8 cellular contexts compared by ENCODE assay signal in genomic region chrX:49106930-49107329, GRCh38. TPM values are rescaled to one million over a fixed set of nuclear protein-coding genes. Genes with fewer than 3 reads are reported as not detected.
DNase-seq lines count a peak whose midpoint lies in the region; ATAC-seq, FAIRE-seq and TF ChIP-seq lines count a peak whose summit lies in the region.

No MANE protein-coding gene starts in this region.

- H3K9me2 ChIP-seq in DOHH2 (replicated peaks; ENCODE audit: control insufficient read depth, low read length): no peaks in the 10 kb centered on the region

- H3K36me3 ChIP-seq in DOHH2 (ENCODE audit: control insufficient read depth, low read length): peaks cover 4% of the 10 kb centered on the region; the same call in 1 of the 2 replicates
- no peaks in the 10 kb centered on the region for H3K36me3 ChIP-seq in astrocyte (ENCODE audit: insufficient read depth, low read length)
- H3K36me3 ChIP-seq in aorta (ENCODE audit: control insufficient read depth in 1 of 2, insufficient read depth in 2 of 2, low read length in 1 of 2): peaks cover 0 to 2% of the 10 kb centered on the region in 2 donors

- peaks cover 2% of the 10 kb centered on the region for H3K36me3 Mint-ChIP-seq in astrocyte (ENCODE audit: low read depth, unreplicated experiment)
- H3K36me3 Mint-ChIP-seq in natural killer cell treated with Interleukin-12 subunit alpha and Interleukin-12 subunit beta and Interleukin-15 and Interleukin-18, amount 100 ng/mL, for 72 hours: peaks cover 5% of the 10 kb centered on the region

- H3F3A ChIP-seq in DOHH2 (ENCODE audit: control insufficient read depth, insufficient read depth): no peaks in the 10 kb centered on the region

- no peaks in the 10 kb centered on the region for H4K20me1 ChIP-seq in DOHH2 (ENCODE audit: control insufficient read depth, insufficient read depth, low read depth, low read length)
- no peaks in the 10 kb centered on the region for H4K20me1 ChIP-seq in astrocyte (ENCODE audit: insufficient read depth, low read length)

- H3K27me3 ChIP-seq in DOHH2 (ENCODE audit: control insufficient read depth, low read length): no peaks in the 10 kb centered on the region
- no peaks in the 10 kb centered on the region for H3K27me3 ChIP-seq in astrocyte (ENCODE audit: insufficient read depth, low read length)
- no peaks in the 10 kb centered on the region for H3K27me3 ChIP-seq in aorta (ENCODE audit: control insufficient read depth in 1 of 2, insufficient read depth in 2 of 2, low read length in 1 of 2)

- H3K79me2 ChIP-seq in DOHH2 (ENCODE audit: control insufficient read depth, low read length): no peaks in the 10 kb centered on the region
- no peaks in the 10 kb centered on the region for H3K79me2 ChIP-seq in astrocyte (ENCODE audit: insufficient read depth, low read length)

- H3K27ac Mint-ChIP-seq in astrocyte (ENCODE audit: unreplicated experiment): no peak overlapping the region
- H3K27ac Mint-ChIP-seq in natural killer cell treated with Interleukin-12 subunit alpha and Interleukin-12 subunit beta and Interleukin-15 and Interleukin-18, amount 100 ng/mL, for 72 hours: no peak overlapping the region

- DNase-seq in HuH-7 (ENCODE audit: low spot score) (peak; percentile 50), astrocyte (ENCODE audit: low read depth) (peak; percentile 26), islet precursor cell (peak; percentile 68), aorta (no peak)
- no peak for DNase-seq in natural killer cell treated with Interleukin-12 subunit alpha and Interleukin-12 subunit beta and Interleukin-15 and Interleukin-18, amount 100 ng/mL, for 72 hours (ENCODE audit: low spot score)
- no peak for DNase-seq in activated CD8-positive, alpha-beta memory T cell treated with anti-CD3 and anti-CD28 coated beads, Interleukin-2, amount 50 U/mL, for 48 hours

- H3K4me1 Mint-ChIP-seq in astrocyte (ENCODE audit: low read depth, unreplicated experiment): no peaks in the 10 kb centered on the region
- peaks cover 0 to 4% of the 10 kb centered on the region in 2 donors for H3K4me1 Mint-ChIP-seq in natural killer cell treated with Interleukin-12 subunit alpha and Interleukin-12 subunit beta and Interleukin-15 and Interleukin-18, amount 100 ng/mL, for 72 hours (ENCODE audit: low read depth in 2 of 2)

- H3K27ac ChIP-seq in DOHH2 (ENCODE audit: low read depth, low read length): no peak overlapping the region
- no peak overlapping the region for H3K27ac ChIP-seq in astrocyte (ENCODE audit: low read depth, low read length)
- no peak overlapping the region for H3K27ac ChIP-seq in aorta (ENCODE audit: low read depth in 1 of 2, low read length in 2 of 2)

- no peak overlapping the region for H2AFZ ChIP-seq in astrocyte (ENCODE audit: low read depth, low read length)

- 24 to 39% methylated on average over 7 of the region's 7 CpGs for WGBS in aorta, 2 donors

- no peak overlapping the region for H3K4me3 Mint-ChIP-seq in astrocyte (ENCODE audit: unreplicated experiment)
- no peak overlapping the region for H3K4me3 Mint-ChIP-seq in natural killer cell treated with Interleukin-12 subunit alpha and Interleukin-12 subunit beta and Interleukin-15 and Interleukin-18, amount 100 ng/mL, for 72 hours

- H3K4me1 ChIP-seq in DOHH2 (ENCODE audit: control insufficient read depth, low read length) (peaks cover 2% of the 10 kb centered on the region), astrocyte (ENCODE audit: insufficient read depth, low read length) (no peaks in the 10 kb centered on the region), aorta (ENCODE audit: control insufficient read depth in 1 of 2, insufficient read depth in 2 of 2, low read length in 2 of 2) (no peaks in the 10 kb centered on the region)

- intact Hi-C loops in aorta (cut with DNase I): no loop called here

- H3K4me3 ChIP-seq in DOHH2 (ENCODE audit: low read length) (no peak overlapping the region), astrocyte (ENCODE audit: insufficient read depth, low read depth, low read length) (no peak overlapping the region), aorta (ENCODE audit: low read length in 2 of 2) (no peak overlapping the region)

- FAIRE-seq in astrocyte (lab: Jason Lieb, UNC): no peak

- ATAC-seq in aorta (ENCODE audit: low FRiP score): peak; percentile 53
- no peak for ATAC-seq in natural killer cell treated with Interleukin-12 subunit alpha and Interleukin-12 subunit beta and Interleukin-15 and Interleukin-18, amount 100 ng/mL, for 72 hours
- ATAC-seq in GM19328 (IDR thresholded peaks at IDR 0.05; ENCODE audit: unreplicated experiment): no peak

- TF ChIP-seq CTCF in DOHH2 (IDR thresholded peaks at IDR 0.05; ENCODE audit: low read depth, low read length, poor library complexity, severe bottlenecking) (peak; percentile 27), astrocyte (IDR thresholded peaks at IDR 0.05; ENCODE audit: insufficient read depth, low read depth, low read length) (peak; percentile 52)

- H3K27me3 Mint-ChIP-seq in astrocyte (ENCODE audit: low read depth, unreplicated experiment): no peaks in the 10 kb centered on the region
- no peaks in the 10 kb centered on the region for H3K27me3 Mint-ChIP-seq in natural killer cell treated with Interleukin-12 subunit alpha and Interleukin-12 subunit beta and Interleukin-15 and Interleukin-18, amount 100 ng/mL, for 72 hours

- H3K4me2 ChIP-seq in DOHH2 (ENCODE audit: low read length) (no peak overlapping the region), astrocyte (ENCODE audit: low read length) (no peak overlapping the region)

- H3K9me3 Mint-ChIP-seq in astrocyte (ENCODE audit: unreplicated experiment): no peaks in the 10 kb centered on the region
- H3K9me3 Mint-ChIP-seq in natural killer cell treated with Interleukin-12 subunit alpha and Interleukin-12 subunit beta and Interleukin-15 and Interleukin-18, amount 100 ng/mL, for 72 hours: no peaks in the 10 kb centered on the region

- no peak overlapping the region for H3K9ac ChIP-seq in astrocyte (ENCODE audit: low read length)

- H3K9me3 ChIP-seq in DOHH2 (ENCODE audit: control insufficient read depth, insufficient read depth, low read length) (no peaks in the 10 kb centered on the region), astrocyte (ENCODE audit: insufficient read depth, low read depth, low read length) (no peaks in the 10 kb centered on the region), aorta (ENCODE audit: control insufficient read depth, low read length) (no peaks in the 10 kb centered on the region)

RNA-seq across cellular contexts. Expression of gene GPKOW, which starts 16.6 kb away (rescaled TPM):
- 15.6 and 16.9 TPM in 2 replicates for total RNA-seq in astrocyte
- 10 to 100 TPM; 15.8 to 20.4 TPM for total RNA-seq in aorta
- polyA plus RNA-seq in aorta: 10 to 100 TPM; 14.3 to 22.8 TPM
- 10 to 100 TPM; 19.1 to 27.7 TPM for total RNA-seq in natural killer cell treated with Interleukin-12 subunit alpha and Interleukin-12 subunit beta and Interleukin-15 and Interleukin-18, amount 100 ng/mL, for 72 hours

RNA-seq across cellular contexts. Expression of gene WDR45, which starts 27.2 kb away (rescaled TPM):
- 54.9 TPM in 2 replicates for total RNA-seq in astrocyte
- total RNA-seq in aorta: 10 to 100 TPM; 66.1 to 84.4 TPM
- polyA plus RNA-seq in aorta: 100 to 1,000 TPM in 1 of 2 donors, 10 to 100 TPM in 1; 73.0 to 236 TPM
- total RNA-seq in natural killer cell treated with Interleukin-12 subunit alpha and Interleukin-12 subunit beta and Interleukin-15 and Interleukin-18, amount 100 ng/mL, for 72 hours: 10 to 100 TPM; 48.1 to 62.3 TPM

RNA-seq across cellular contexts. Expression of gene PRAF2, which starts 33.1 kb away (rescaled TPM):
- 44.4 and 52.8 TPM in 2 replicates for total RNA-seq in astrocyte
- total RNA-seq in aorta: 10 to 100 TPM; 37.7 to 40.2 TPM
- 10 to 100 TPM; 30.8 to 54.3 TPM for polyA plus RNA-seq in aorta
- total RNA-seq in natural killer cell treated with Interleukin-12 subunit alpha and Interleukin-12 subunit beta and Interleukin-15 and Interleukin-18, amount 100 ng/mL, for 72 hours: 10 to 100 TPM; 16.4 to 19.5 TPM

RNA-seq across cellular contexts. Expression of gene CCDC120, which starts 48.1 kb away (rescaled TPM):
- 6.3 and 8.2 TPM in 2 replicates for total RNA-seq in astrocyte
- 1 to 10 TPM; 5.1 to 7.6 TPM for total RNA-seq in aorta
- polyA plus RNA-seq in aorta: 1 to 10 TPM; 4.3 to 6.4 TPM
- total RNA-seq in natural killer cell treated with Interleukin-12 subunit alpha and Interleukin-12 subunit beta and Interleukin-15 and Interleukin-18, amount 100 ng/mL, for 72 hours: 1 to 10 TPM; 5.3 to 9.0 TPM

RNA-seq across cellular contexts. Expression of gene MAGIX, which starts 55.6 kb away (rescaled TPM):
- 0.96 and 1.2 TPM in 2 replicates for total RNA-seq in astrocyte
- 1 to 10 TPM; 2.7 to 2.8 TPM for total RNA-seq in aorta
- polyA plus RNA-seq in aorta: 1 to 10 TPM; 1.9 to 4.9 TPM
- 1 to 10 TPM; 1.2 to 1.3 TPM for total RNA-seq in natural killer cell treated with Interleukin-12 subunit alpha and Interleukin-12 subunit beta and Interleukin-15 and Interleukin-18, amount 100 ng/mL, for 72 hours

Comparison
In these comparisons a context has a peak if more than half of its experiments do, and no peak if none do; other contexts are left out.
1. DNase-seq: peak in HuH-7 (single experiment), astrocyte (single experiment) and islet precursor cell (single experiment); none in aorta (0 of 2), natural killer cell treated with Interleukin-12 subunit alpha and Interleukin-12 subunit beta and Interleukin-15 and Interleukin-18, amount 100 ng/mL, for 72 hours (single experiment) and activated CD8-positive, alpha-beta memory T cell treated with anti-CD3 and anti-CD28 coated beads, Interleukin-2, amount 50 U/mL, for 48 hours (single experiment).